In the genomic region with DNA sequence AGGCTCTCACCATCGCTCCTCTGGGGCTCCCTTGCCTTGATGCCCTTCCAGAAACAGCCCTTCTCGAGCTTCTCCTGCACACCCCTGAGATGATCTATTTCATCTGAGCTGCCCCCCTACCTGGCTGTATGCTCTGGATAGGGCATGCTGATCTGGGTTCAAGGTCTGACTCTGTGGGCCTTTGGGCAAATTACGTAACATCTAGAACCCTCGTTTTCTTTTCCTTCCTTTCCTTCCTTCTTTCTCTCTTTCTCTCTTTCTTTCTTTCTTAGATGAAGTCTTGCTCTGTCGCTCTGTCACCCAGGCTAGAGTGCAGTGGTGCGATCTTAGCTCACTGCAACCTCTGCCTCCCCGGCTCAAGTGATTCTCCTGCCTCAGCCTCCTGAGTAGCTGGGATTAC, we compare ENCODE assay signal across 13 cellular contexts. TPM values are rescaled to one million over a fixed set of nuclear protein-coding genes. Genes with fewer than 3 reads are reported as not detected.
A peak's percentile ranks its signal among the peaks of the same experiment; 100 is the strongest.
DNase-seq lines count a peak whose midpoint lies in the region; ATAC-seq and TF ChIP-seq lines count a peak whose summit lies in the region.
"Had no signal": no experiment of that assay in that cellular context is flagged by ENCODE, and none has a peak within 500 bp of the region (broad histone marks: within the 10 kb centered on the region; RNA-seq: fewer than 3 reads in every experiment).

No MANE protein-coding gene starts in this region.

- H3K27ac Mint-ChIP-seq in activated naive CD4-positive, alpha-beta T cell treated with anti-CD3 and anti-CD28 coated beads, Interleukin-2, amount 50 U/mL, for 24 hours: peak overlapping the region; percentile 96
- peak overlapping the region; percentile 89 for H3K27ac Mint-ChIP-seq in activated CD4-positive, alpha-beta memory T cell treated with anti-CD3 and anti-CD28 coated beads, Interleukin-2, amount 10 ng/mL, durations not matched to agents 7 days and 5 days
- H3K27ac Mint-ChIP-seq in WTC11: no peak overlapping the region

- H3K27me3 Mint-ChIP-seq in activated naive CD4-positive, alpha-beta T cell treated with anti-CD3 and anti-CD28 coated beads, Interleukin-2, amount 50 U/mL, for 24 hours: no peaks in the 10 kb centered on the region
- peaks cover 6% of the 10 kb centered on the region for H3K27me3 Mint-ChIP-seq in activated CD4-positive, alpha-beta memory T cell treated with anti-CD3 and anti-CD28 coated beads, Interleukin-2, amount 10 ng/mL, durations not matched to agents 7 days and 5 days
- H3K27me3 Mint-ChIP-seq in WTC11 (ENCODE audit: low read depth): no peaks in the 10 kb centered on the region; the same call in 1 of the 2 replicates

- DNase-seq in activated naive CD4-positive, alpha-beta T cell treated with anti-CD3 and anti-CD28 coated beads, Interleukin-2, amount 50 U/mL, for 16 hours: no peak
- no peak for DNase-seq in activated CD4-positive, alpha-beta memory T cell treated with anti-CD3 and anti-CD28 coated beads, Interleukin-2, amount 10 ng/mL, durations not matched to agents 7 days and 5 days
- DNase-seq in hepatocyte (ENCODE audit: low spot score) (no peak), upper lobe of left lung (no peak), WTC11 (ENCODE audit: low spot score) (no peak)

- H3K4me1 Mint-ChIP-seq in activated naive CD4-positive, alpha-beta T cell treated with anti-CD3 and anti-CD28 coated beads, Interleukin-2, amount 50 U/mL, for 24 hours: peaks cover 75% of the 10 kb centered on the region
- peaks cover 95% of the 10 kb centered on the region for H3K4me1 Mint-ChIP-seq in activated CD4-positive, alpha-beta memory T cell treated with anti-CD3 and anti-CD28 coated beads, Interleukin-2, amount 10 ng/mL, durations not matched to agents 7 days and 5 days
- H3K4me1 Mint-ChIP-seq in WTC11: peaks cover 55% of the 10 kb centered on the region

- no peaks in the 10 kb centered on the region for H4K20me1 ChIP-seq in hepatocyte (ENCODE audit: insufficient read depth, poor library complexity, severe bottlenecking)

- H3K4me1 ChIP-seq in hepatocyte (ENCODE audit: insufficient read depth): peaks cover 15% of the 10 kb centered on the region
- peaks cover 13 to 41% (median 25%) of the 10 kb centered on the region in 4 donors for H3K4me1 ChIP-seq in upper lobe of left lung

- H3K4me2 ChIP-seq in hepatocyte: no peak overlapping the region

- no peak for TF ChIP-seq EP300 in upper lobe of left lung (IDR thresholded peaks at IDR 0.05)

- TF ChIP-seq POLR2A in upper lobe of left lung (IDR thresholded peaks at IDR 0.05): no peak

- 86% methylated on average over 7 of the region's 7 CpGs for WGBS in hepatocyte (ENCODE audit: low lambda C conversion rate, missing lambda C conversion rate)
- 75 to 82% methylated on average over 7 of the region's 7 CpGs for WGBS in upper lobe of left lung, 2 donors

- H3K27ac ChIP-seq in hepatocyte (peak overlapping the region; percentile 73), upper lobe of left lung (peak overlapping the region in 3 of 4 donors; percentile 1 to 65 (median 48))
- H3K27ac ChIP-seq: coronary artery, HL-60, prostate gland had no signal

- POLR2A ChIA-PET in activated CD4-positive, alpha-beta memory T cell treated with anti-CD3 and anti-CD28 coated beads, Interleukin-2, amount 10 ng/mL, durations not matched to agents 7 days and 5 days (lab: Charles Lee): interaction anchor here (1.1 to 7.5 kb wide), 16 partner anchors 9 to 381 kb away, joined by 3 to 115 read pairs (median 11); partner anchors contain the start of genes NR1D1 and TOP2A
- POLR2A ChIA-PET in WTC11 (lab: Charles Lee): interaction anchor here (1.3 kb wide), 1 partner anchor 9 kb away, joined by 5 read pairs; no protein-coding TSS in a partner anchor

- no peak overlapping the region for H3K4me3 ChIP-seq in hepatocyte
- H3K4me3 ChIP-seq in upper lobe of left lung: no peak overlapping the region
- H3K4me3 ChIP-seq: coronary artery, GM12878, prostate gland had no signal

- no peaks in the 10 kb centered on the region for H3K79me2 ChIP-seq in hepatocyte

- ATAC-seq in upper lobe of left lung (ENCODE audit: low FRiP score in 2 of 2) (no peak), GM18870 (IDR thresholded peaks at IDR 0.05; ENCODE audit: unreplicated experiment) (no peak), GM21447 (IDR thresholded peaks at IDR 0.05; ENCODE audit: unreplicated experiment) (no peak), WTC11 (no peak)
- ATAC-seq: SK-N-SH treated with all-trans-retinoic acid at 6 μM for 48 hours had no signal

- no peaks in the 10 kb centered on the region for H3K27me3 ChIP-seq in hepatocyte
- H3K27me3 ChIP-seq in upper lobe of left lung: no peaks in the 10 kb centered on the region

- H3K9me2 ChIP-seq in hepatocyte (replicated peaks; ENCODE audit: insufficient read depth): no peaks in the 10 kb centered on the region

- H3K9me3 Mint-ChIP-seq in activated naive CD4-positive, alpha-beta T cell treated with anti-CD3 and anti-CD28 coated beads, Interleukin-2, amount 50 U/mL, for 24 hours: no peaks in the 10 kb centered on the region
- H3K9me3 Mint-ChIP-seq in activated CD4-positive, alpha-beta memory T cell treated with anti-CD3 and anti-CD28 coated beads, Interleukin-2, amount 10 ng/mL, durations not matched to agents 7 days and 5 days: no peaks in the 10 kb centered on the region
- H3K9me3 Mint-ChIP-seq in WTC11: no peaks in the 10 kb centered on the region

- H3K36me3 ChIP-seq in hepatocyte (replicated peaks; ENCODE audit: insufficient read depth, low read depth) (no peaks in the 10 kb centered on the region), upper lobe of left lung (no peaks in the 10 kb centered on the region)
- H3K36me3 ChIP-seq: prostate gland had no signal

- H2AFZ ChIP-seq in hepatocyte: no peak overlapping the region

- CTCF ChIA-PET in activated CD4-positive, alpha-beta memory T cell treated with anti-CD3 and anti-CD28 coated beads, Interleukin-2, amount 10 ng/mL, durations not matched to agents 7 days and 5 days (lab: Charles Lee): interaction anchor here (1.0 to 4.3 kb wide), 6 partner anchors 9 to 1168 kb away, joined by 3 to 47 read pairs (median 7); partner anchors contain the start of gene TOP2A
- CTCF ChIA-PET in WTC11 (lab: Charles Lee): interaction anchor here (1.1 kb wide), 2 partner anchors 48 to 52 kb away, joined by 3 to 6 read pairs; no protein-coding TSS in a partner anchor

- H3K9me3 ChIP-seq in hepatocyte (ENCODE audit: low read depth): no peaks in the 10 kb centered on the region
- no peaks in the 10 kb centered on the region for H3K9me3 ChIP-seq in upper lobe of left lung
- H3K9me3 ChIP-seq: prostate gland had no signal

- no peaks in the 10 kb centered on the region for H3K36me3 Mint-ChIP-seq in activated naive CD4-positive, alpha-beta T cell treated with anti-CD3 and anti-CD28 coated beads, Interleukin-2, amount 50 U/mL, for 24 hours
- peaks cover 30% of the 10 kb centered on the region for H3K36me3 Mint-ChIP-seq in activated CD4-positive, alpha-beta memory T cell treated with anti-CD3 and anti-CD28 coated beads, Interleukin-2, amount 10 ng/mL, durations not matched to agents 7 days and 5 days (ENCODE audit: low read depth)
- no peaks in the 10 kb centered on the region for H3K36me3 Mint-ChIP-seq in WTC11

- H3K4me3 Mint-ChIP-seq in activated naive CD4-positive, alpha-beta T cell treated with anti-CD3 and anti-CD28 coated beads, Interleukin-2, amount 50 U/mL, for 24 hours: peak overlapping the region; percentile 74
- H3K4me3 Mint-ChIP-seq in activated CD4-positive, alpha-beta memory T cell treated with anti-CD3 and anti-CD28 coated beads, Interleukin-2, amount 10 ng/mL, durations not matched to agents 7 days and 5 days: peak overlapping the region; percentile 55
- no peak overlapping the region for H3K4me3 Mint-ChIP-seq in WTC11

- TF ChIP-seq CTCF in hepatocyte (IDR thresholded peaks at IDR 0.05; ENCODE audit: poor library complexity): no peak
- no peak for TF ChIP-seq CTCF in upper lobe of left lung (IDR thresholded peaks at IDR 0.05)
- no peak for TF ChIP-seq CTCF in WTC11 (IDR thresholded peaks at IDR 0.05)

TF ChIP-seq in WTC11, 78 proteins besides CTCF, POLR2A, EP300 and RAD21 (continues in another document):
- TF ChIP-seq JAZF1 (CRISPR knock-in tag; IDR thresholded peaks at IDR 0.05): no peak
- no peak for TF ChIP-seq PRRX2 (CRISPR knock-in tag; IDR thresholded peaks at IDR 0.05)
- TF ChIP-seq, protein P1, sequence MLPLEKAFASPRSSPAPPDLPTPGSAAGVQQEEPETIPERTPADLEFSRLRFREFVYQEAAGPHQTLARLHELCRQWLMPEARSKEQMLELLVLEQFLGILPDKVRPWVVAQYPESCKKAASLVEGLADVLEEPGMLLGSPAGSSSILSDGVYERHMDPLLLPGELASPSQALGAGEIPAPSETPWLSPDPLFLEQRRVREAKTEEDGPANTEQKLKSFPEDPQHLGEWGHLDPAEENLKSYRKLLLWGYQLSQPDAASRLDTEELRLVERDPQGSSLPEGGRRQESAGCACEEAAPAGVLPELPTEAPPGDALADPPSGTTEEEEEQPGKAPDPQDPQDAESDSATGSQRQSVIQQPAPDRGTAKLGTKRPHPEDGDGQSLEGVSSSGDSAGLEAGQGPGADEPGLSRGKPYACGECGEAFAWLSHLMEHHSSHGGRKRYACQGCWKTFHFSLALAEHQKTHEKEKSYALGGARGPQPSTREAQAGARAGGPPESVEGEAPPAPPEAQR (CRISPR knock-in tag; IDR thresholded peaks at IDR 0.05): no peak

RNA-seq across cellular contexts. Expression of gene TNS4, which starts 20.3 kb away (rescaled TPM):
- 10 to 100 TPM in 1 of 2 experiments, 1 to 10 TPM in 1; 9.5 to 12.7 TPM for total RNA-seq in activated CD4-positive, alpha-beta memory T cell treated with anti-CD3 and anti-CD28 coated beads, Interleukin-2, amount 10 ng/mL, durations not matched to agents 7 days and 5 days
- total RNA-seq in hepatocyte (not detected in 2 replicates), upper lobe of left lung (1 to 10 TPM in 4 of 6 donors, under 1 TPM in 1, not detected in 1; 0.54 to 5.1 (median 1.1) TPM), WTC11 (2021) (0.55 to 0.87 TPM (median 0.80 TPM) in 3 replicates)
- polyA plus RNA-seq in hepatocyte: 0.07 TPM in 2 replicates

RNA-seq across cellular contexts. Expression of gene IGFBP4, which starts 37.9 kb away (rescaled TPM):
- total RNA-seq in activated CD4-positive, alpha-beta memory T cell treated with anti-CD3 and anti-CD28 coated beads, Interleukin-2, amount 10 ng/mL, durations not matched to agents 7 days and 5 days: 10 to 100 TPM; 27.1 to 28.4 TPM
- total RNA-seq in hepatocyte (44.9 and 48.2 TPM in 2 replicates), upper lobe of left lung (100 to 1,000 TPM in 4 of 6 donors, 10 to 100 TPM in 2; 80.7 to 524 (median 169) TPM), WTC11 (2021) (155 to 172 TPM (median 162 TPM) in 3 replicates)
- polyA plus RNA-seq in hepatocyte: 149 and 183 TPM in 2 replicates
